ENCODE assay signal across 8 cellular contexts in the genomic region with DNA sequence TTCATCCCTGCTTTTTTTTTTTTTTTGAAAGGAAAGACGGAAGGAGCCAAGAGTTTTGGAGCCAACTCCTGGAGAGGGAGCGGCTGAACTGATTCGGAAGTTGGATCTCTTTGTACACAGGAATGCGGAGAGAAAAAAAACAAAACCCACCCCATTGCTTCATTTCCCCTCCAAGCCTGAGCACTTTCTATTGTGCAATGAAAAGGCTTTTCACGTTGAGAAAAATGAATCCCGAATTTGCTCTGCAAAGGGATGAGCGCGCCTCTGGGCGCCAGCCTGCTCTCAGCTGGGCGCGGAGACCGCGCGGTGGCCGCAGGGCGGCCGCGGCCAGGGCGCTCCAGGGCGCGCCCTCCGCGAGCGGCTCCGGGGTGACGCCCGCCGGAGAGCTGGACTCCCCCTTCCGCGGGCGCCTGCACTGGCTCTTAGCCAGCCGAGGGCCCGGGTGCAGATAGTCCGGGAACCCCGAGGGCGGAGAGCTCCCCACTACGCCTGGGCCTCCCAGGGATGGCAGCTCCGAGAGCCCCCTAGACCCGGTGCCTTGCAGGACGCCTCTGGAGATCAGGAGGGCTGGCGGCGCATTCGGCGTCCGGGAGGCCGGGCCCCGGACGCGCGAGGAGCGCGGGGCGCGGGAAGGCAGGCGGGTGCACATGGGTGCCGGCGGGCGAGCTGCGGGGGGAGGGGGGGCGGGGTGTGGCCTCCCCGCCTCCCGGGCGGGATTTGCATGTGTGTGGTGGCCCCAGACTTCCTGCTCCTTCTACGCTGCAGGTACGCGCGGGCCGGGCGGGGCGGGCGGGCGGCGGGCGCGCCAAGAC. TPM values are rescaled to one million over a fixed set of nuclear protein-coding genes. Genes with fewer than 3 reads are reported as not detected.
DNase-seq lines count a peak whose midpoint lies in the region; ATAC-seq and TF ChIP-seq lines count a peak whose summit lies in the region.

A gene (plus strand): TSS at position 739 of the 812 bp plus-strand sequence. CDS start 281 bp downstream, outside the sequence.

- peak within 1 kb of the TSS; percentile 96 for H3K4me3 Mint-ChIP-seq in neural crest cell

- peaks cover 20 to 65% (median 36%) of the 10 kb centered on the region in 3 donors for H3K4me1 ChIP-seq in esophagus squamous epithelium

- H3K9me3 ChIP-seq in esophagus squamous epithelium, result no peaks in the 10 kb centered on the region

- TF ChIP-seq POLR2A in esophagus squamous epithelium (IDR thresholded peaks at IDR 0.05), result no peak

- H3K36me3 Mint-ChIP-seq in neural crest cell (ENCODE audit: low read depth), result no peaks in the 10 kb centered on the region

- H3K27ac ChIP-seq in esophagus squamous epithelium, result peak within 1 kb of the TSS; percentile 86 to 96 (median 94)

- no peaks in the 10 kb centered on the region for H3K9me3 Mint-ChIP-seq in neural crest cell

- H3K27me3 Mint-ChIP-seq in neural crest cell (ENCODE audit: low read depth), result peaks cover 58% of the 10 kb centered on the region

- H3K36me3 ChIP-seq in esophagus squamous epithelium, result peaks cover 0 to 18% (median 0%) of the 10 kb centered on the region in 3 donors

- H3K27ac Mint-ChIP-seq in neural crest cell (ENCODE audit: unreplicated experiment), result peak within 1 kb of the TSS; percentile 92

- peaks cover 33% of the 10 kb centered on the region for H3K4me1 Mint-ChIP-seq in neural crest cell

- peak within 1 kb of the TSS; percentile 57 to 95 (median 87) for H3K4me3 ChIP-seq in esophagus squamous epithelium

- intact Hi-C loops in esophagus squamous epithelium (cut with DNase I), result no loop called here

- H3K27me3 ChIP-seq in esophagus squamous epithelium, result peaks cover 0 to 10% (median 0%) of the 10 kb centered on the region in 4 donors

- 0% methylated on average over 5 to 24 of the region's 75 CpGs for WGBS in esophagus squamous epithelium, 2 donors

- TF ChIP-seq CTCF in esophagus squamous epithelium (IDR thresholded peaks at IDR 0.05) (no peak), neural crest cell (conservative IDR thresholded peaks at IDR 0.05) (no peak), subcutaneous adipose tissue (IDR thresholded peaks at IDR 0.05; ENCODE audit: low read depth) (no peak)

- DNase-seq in NCI-H1436 (lab: John Stamatoyannopoulos, UW) (peak; percentile 71), NCI-H1436 treated with DMSO at 0.1 percent for 48 hours (lab: John Stamatoyannopoulos, UW) (no peak), NOMO-1 treated with DMSO at 0.1 percent for 48 hours (lab: John Stamatoyannopoulos, UW; ENCODE audit: unreplicated experiment) (peak; percentile 48), activated T-cell treated with anti-CD3 and anti-CD28 coated beads for 48 hours (ENCODE audit: low read depth) (peak; percentile 65), esophagus squamous epithelium (lab: John Stamatoyannopoulos, UW) (no peak), neural crest cell (ENCODE audit: low read depth, low spot score) (no peak)

- peak; percentile 69 for ATAC-seq in HG03064 (IDR thresholded peaks at IDR 0.05; ENCODE audit: low read depth, unreplicated experiment)

RNA-seq across cellular contexts. Expression of the gene that starts here (rescaled TPM):
- total RNA-seq in esophagus squamous epithelium, result 10 to 100 TPM; 21.8 to 39.2 (median 35.3) TPM
- total RNA-seq in neural crest cell, result 16.0 TPM in 2 replicates
- 10 to 100 TPM; 13.8 to 23.5 (median 19.6) TPM for total RNA-seq in subcutaneous adipose tissue

Comparison
In these comparisons a context has a peak if more than half of its experiments do, and no peak if none do; other contexts are left out.
1. DNase-seq: peak in NCI-H1436 (single experiment), NOMO-1 treated with DMSO at 0.1 percent for 48 hours (single experiment) and activated T-cell treated with anti-CD3 and anti-CD28 coated beads for 48 hours (single experiment); none in NCI-H1436 treated with DMSO at 0.1 percent for 48 hours (single experiment), esophagus squamous epithelium (single experiment) and neural crest cell (single experiment).